In the genomic region with DNA sequence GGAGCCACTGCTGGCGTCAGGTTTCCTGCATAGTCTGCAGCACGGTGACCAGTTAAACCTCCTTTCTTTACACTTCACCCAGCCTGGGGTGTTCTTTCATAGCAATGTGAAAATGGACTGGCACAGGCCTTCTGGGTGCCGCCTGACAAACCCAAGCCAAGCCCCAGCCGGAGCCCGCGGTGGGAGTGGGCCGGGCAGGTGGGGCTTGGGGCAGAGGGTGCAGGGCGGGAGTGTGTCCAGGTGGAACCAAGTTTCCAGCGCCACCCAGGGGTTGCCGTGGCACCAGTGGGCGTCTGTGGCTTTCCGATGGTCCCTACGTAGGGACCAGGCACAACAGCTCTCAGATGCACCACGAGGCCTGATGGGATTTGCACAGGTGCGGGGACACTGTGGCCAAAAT, we compare ENCODE assay signal across 37 cellular contexts.
"Had no signal": no experiment of that assay in that cellular context is flagged by ENCODE, and none has a peak within 500 bp of the region (broad histone marks: within the 10 kb centered on the region; RNA-seq: fewer than 3 reads in every experiment).

No MANE protein-coding gene starts in this region.

- H3K36me3 ChIP-seq: ascending aorta, cardiac muscle cell had no signal

- H3K4me3 Mint-ChIP-seq: activated B cell treated with CpG ODN at 0.5 μM for 24 hours; activated CD4-positive, alpha-beta memory T cell treated with anti-CD3 and anti-CD28 coated beads, Interleukin-2, amount 10 ng/mL, durations not matched to agents 7 days and 5 days; activated CD8-positive, alpha-beta memory T cell treated with anti-CD3 and anti-CD28 coated beads, Interleukin-2, amount 10 ng/mL, durations not matched to agents 7 days and 5 days; activated naive CD4-positive, alpha-beta T cell treated with anti-CD3 and anti-CD28 coated beads for 36 hours; activated naive CD8-positive, alpha-beta T cell; activated T-helper 17 cell treated with anti-CD3 and anti-CD28 coated beads, Interleukin-2, amount 50 U/mL, for 72 hours; IgD-negative memory B cell had no signal

- H3K36me3 Mint-ChIP-seq: activated CD8-positive, alpha-beta memory T cell treated with anti-CD3 and anti-CD28 coated beads, Interleukin-2, amount 10 ng/mL, durations not matched to agents 7 days and 5 days had no signal

- H3K9me3 ChIP-seq: ascending aorta had no signal

- H3K27me3 ChIP-seq: ascending aorta had no signal

- H3K27me3 Mint-ChIP-seq: activated B cell treated with CpG ODN at 0.5 μM for 24 hours; activated CD4-positive, alpha-beta memory T cell treated with anti-CD3 and anti-CD28 coated beads, Interleukin-2, amount 10 ng/mL, durations not matched to agents 7 days and 5 days; activated CD8-positive, alpha-beta memory T cell treated with anti-CD3 and anti-CD28 coated beads, Interleukin-2, amount 10 ng/mL, durations not matched to agents 7 days and 5 days; activated naive CD8-positive, alpha-beta T cell; activated T-helper 17 cell treated with anti-CD3 and anti-CD28 coated beads, Interleukin-2, amount 50 U/mL, for 72 hours; IgD-negative memory B cell had no signal

- H3K27ac ChIP-seq: ascending aorta, cardiac muscle cell, RWPE1, VCaP had no signal

- ATAC-seq: activated CD8-positive, alpha-beta memory T cell treated with anti-CD3 and anti-CD28 coated beads, Interleukin-2, amount 10 ng/mL, durations not matched to agents 7 days and 5 days; activated T-helper 17 cell treated with anti-CD3 and anti-CD28 coated beads, Interleukin-2, amount 50 U/mL, for 72 hours; Panc1; Right ventricle myocardium inferior; SK-N-SH treated with all-trans-retinoic acid at 6 μM for 48 hours had no signal

- H3K4me3 ChIP-seq: ascending aorta, cardiac muscle cell had no signal

- H3K4me1 ChIP-seq: ascending aorta had no signal

- H3K27ac Mint-ChIP-seq: activated B cell treated with CpG ODN at 0.5 μM for 24 hours; activated CD4-positive, alpha-beta memory T cell treated with anti-CD3 and anti-CD28 coated beads, Interleukin-2, amount 10 ng/mL, durations not matched to agents 7 days and 5 days; activated CD8-positive, alpha-beta memory T cell treated with anti-CD3 and anti-CD28 coated beads, Interleukin-2, amount 10 ng/mL, durations not matched to agents 7 days and 5 days; activated naive CD4-positive, alpha-beta T cell treated with anti-CD3 and anti-CD28 coated beads for 36 hours; activated naive CD8-positive, alpha-beta T cell; activated T-helper 17 cell treated with anti-CD3 and anti-CD28 coated beads, Interleukin-2, amount 50 U/mL, for 72 hours had no signal

- H3K9me3 Mint-ChIP-seq: activated naive CD4-positive, alpha-beta T cell treated with anti-CD3 and anti-CD28 coated beads for 36 hours; activated T-helper 17 cell treated with anti-CD3 and anti-CD28 coated beads, Interleukin-2, amount 50 U/mL, for 72 hours had no signal

- DNase-seq: activated B cell treated with CpG ODN at 0.5 μM for 24 hours; activated CD4-positive, alpha-beta memory T cell treated with anti-CD3 and anti-CD28 coated beads, Interleukin-2, amount 10 ng/mL, durations not matched to agents 7 days and 5 days; activated CD4-positive, alpha-beta T cell treated with anti-CD3 and anti-CD28 coated beads for 1 hour; activated CD4-positive, alpha-beta T cell treated with anti-CD3 and anti-CD28 coated beads for 48 hours; activated CD8-positive, alpha-beta memory T cell treated with anti-CD3 and anti-CD28 coated beads for 24 hours; activated CD8-positive, alpha-beta memory T cell treated with anti-CD3 and anti-CD28 coated beads, Interleukin-2, amount 10 ng/mL, durations not matched to agents 7 days and 5 days; activated CD8-positive, alpha-beta memory T cell treated with anti-CD3 and anti-CD28 coated beads, Interleukin-2, amount 50 U/mL, for 48 hours; activated gamma-delta T cell treated with Interleukin-2 at 50 U/mL for 16 hours; activated naive CD4-positive, alpha-beta T cell treated with anti-CD3 and anti-CD28 coated beads for 36 hours; activated T-cell treated with anti-CD3 and anti-CD28 coated beads, Interleukin-2, amount 50 U/mL, for 48 hours; amniotic stem cell; Karpas-422; KBM-7; NCI-H1105; NCI-H1417 treated with DMSO at 0.1 percent for 48 hours; NCI-H187 treated with DMSO at 0.1 percent for 48 hours; NCI-H2081; NCI-H2171 treated with DMSO at 0.1 percent for 48 hours; NCI-H2227 treated with DMSO at 0.1 percent for 48 hours; NCI-H446 treated with DMSO at 0.1 percent for 48 hours; NCI-H524; NCI-H69; NCI-H82; SIG-M5; T-helper 1 cell; T-helper 2 cell; T-helper 9 cell had no signal
